28 cellular contexts compared by ENCODE assay signal in genomic region chr9:4811824-4812223, GRCh38.
"Had no signal": no experiment of that assay in that cellular context is flagged by ENCODE, and none has a peak within 500 bp of the region (broad histone marks: within the 10 kb centered on the region; RNA-seq: fewer than 3 reads in every experiment).

No MANE protein-coding gene starts in this region.

- H3K9ac ChIP-seq: SK-N-SH had no signal

- H3K27me3 ChIP-seq: Peyer's patch, SJSA1 had no signal

- H3K4me2 ChIP-seq: SK-N-SH had no signal

- H3K27ac ChIP-seq: Peyer's patch, SJSA1 had no signal

- ATAC-seq: PC-3 had no signal

- DNase-seq: MM.1S, MV-4-11, NCI-H1092, NCI-H1105, NCI-H1417 treated with DMSO at 0.1 percent for 48 hours, NCI-H1436 treated with DMSO at 0.1 percent for 48 hours, NCI-H1694 treated with DMSO at 0.1 percent for 48 hours, NCI-H187 treated with DMSO at 0.1 percent for 48 hours, NCI-H2029, NCI-H2081, NCI-H2171 treated with DMSO at 0.1 percent for 48 hours, NCI-H2227 treated with DMSO at 0.1 percent for 48 hours, NCI-H345, NCI-H446, NCI-H510A treated with DMSO at 0.1 percent for 48 hours, NCI-H524 treated with DMSO at 0.1 percent for 48 hours, NCI-H69, NCI-H748 treated with DMSO at 0.1 percent for 48 hours, NCI-H82, PC-3, Peyer's patch, Right ventricle myocardium superior, RPMI8226, SHP77 treated with DMSO at 0.1 percent for 48 hours, SK-N-SH, SW 1271, T-helper 1 cell had no signal

- H3K9me2 ChIP-seq: SK-N-SH had no signal

- H3K9me3 ChIP-seq: Peyer's patch, SJSA1, SK-N-SH had no signal

- H3K4me3 ChIP-seq: Peyer's patch, SJSA1 had no signal

- H3K36me3 ChIP-seq: Peyer's patch, SJSA1 had no signal

- H3K4me1 ChIP-seq: Peyer's patch, SJSA1 had no signal
